In genomic region chr6:90295854-90296345, GRCh38 we compare ENCODE assay signal across 9 cellular contexts. TPM values are rescaled to one million over a fixed set of nuclear protein-coding genes. Genes with fewer than 3 reads are reported as not detected.
DNase-seq lines count a peak whose midpoint lies in the region; ATAC-seq, FAIRE-seq and TF ChIP-seq lines count a peak whose summit lies in the region.
"Had no signal": no experiment of that assay in that cellular context is flagged by ENCODE, and none has a peak within 500 bp of the region (broad histone marks: within the 10 kb centered on the region; RNA-seq: fewer than 3 reads in every experiment).

No MANE protein-coding gene starts in this region.

- ATAC-seq in HG02970 (IDR thresholded peaks at IDR 0.05; ENCODE audit: low FRiP score, unreplicated experiment), result peak; percentile 30

- peak; percentile 34 for DNase-seq in GM06990 (ENCODE audit: extremely low read depth, insufficient read length)
- DNase-seq in NCI-H526 treated with DMSO at 0.1 percent for 48 hours (lab: John Stamatoyannopoulos, UW), result peak; percentile 20
- DNase-seq in activated CD8-positive, alpha-beta memory T cell treated with anti-CD3 and anti-CD28 coated beads, Interleukin-2, amount 50 U/mL, for 48 hours, result peak; percentile 81
- peak; percentile 73 for DNase-seq in endothelial cell of umbilical vein (ENCODE audit: low read depth, low spot score)
- peak; percentile 86 for DNase-seq in mesendoderm
- peak; percentile 38 to 39 for DNase-seq in stimulated activated CD8-positive, alpha-beta memory T cell treated with anti-CD3 and anti-CD28 coated beads, Interleukin-15, amount 100 ng/mL, for 4 hours (ENCODE audit: low read depth in 2 of 2)
- no peak for DNase-seq in GM19240 (ENCODE audit: insufficient read length, low spot score)

- WGBS in mesendoderm (ENCODE audit: extremely low coverage, insufficient coverage, low lambda C conversion rate), result no CpG with 5 or more reads among the region's 59 CpGs

- no peak overlapping the region for H2BK15ac ChIP-seq in mesendoderm (replicated peaks; ENCODE audit: low read depth)

- no peak overlapping the region for H2BK120ac ChIP-seq in mesendoderm (ENCODE audit: low read depth, low read length)

- peak overlapping the region; percentile 58 for H3K4me3 ChIP-seq in GM06990 (replicated peaks; ENCODE audit: low read depth, low read length)
- H3K4me3 ChIP-seq in endothelial cell of umbilical vein (replicated peaks in 1 of 3; ENCODE audit: insufficient read depth in 1 of 3, low read depth in 1 of 3, low read length in 3 of 3), result peak overlapping the region; percentile 34 to 83 (median 57)
- peak overlapping the region; percentile 51 for H3K4me3 ChIP-seq in mesendoderm (ENCODE audit: low read length)

- H4K8ac ChIP-seq in mesendoderm (ENCODE audit: low read depth, low read length), result no peak overlapping the region

- H3K9me3 ChIP-seq in endothelial cell of umbilical vein (replicated peaks; ENCODE audit: control insufficient read depth, insufficient read depth, low read length), result no peaks in the 10 kb centered on the region

- peaks cover 4% of the 10 kb centered on the region for H3K27me3 ChIP-seq in GM06990 (replicated peaks; ENCODE audit: control insufficient read depth, insufficient read depth, low read length)
- peaks cover 12 to 37% of the 10 kb centered on the region in 2 experiments for H3K27me3 ChIP-seq in endothelial cell of umbilical vein (ENCODE audit: control insufficient read depth in 2 of 2, insufficient read depth in 2 of 2, low read length in 2 of 2)
- H3K27me3 ChIP-seq in mesendoderm (ENCODE audit: insufficient read depth, low read length, poor library complexity), result peaks cover 10% of the 10 kb centered on the region

- H3K36me3 ChIP-seq in GM06990 (ENCODE audit: control insufficient read depth, insufficient read depth, low read length) (no peaks in the 10 kb centered on the region), endothelial cell of umbilical vein (ENCODE audit: control insufficient read depth in 2 of 2, extremely low read depth in 1 of 2, insufficient read depth in 2 of 2, low read length in 2 of 2) (no peaks in the 10 kb centered on the region), mesendoderm (ENCODE audit: control insufficient read depth, insufficient read depth, low read length) (no peaks in the 10 kb centered on the region)

- dilution Hi-C loops in endothelial cell of umbilical vein (cut with MboI; ENCODE audit: extremely low pct_ligation_motif_present, low sequenced_read_pairs), result no loop called here

- H2BK5ac ChIP-seq in mesendoderm (ENCODE audit: low read length), result no peak overlapping the region

- FAIRE-seq in endothelial cell of umbilical vein (lab: Jason Lieb, UNC), result peak; percentile 74
- FAIRE-seq: islet of Langerhans had no signal

- no peak overlapping the region for H3K23ac ChIP-seq in mesendoderm (ENCODE audit: low read length)

- peak overlapping the region; percentile 85 for H2AFZ ChIP-seq in endothelial cell of umbilical vein (ENCODE audit: low read depth, low read length)

- peak overlapping the region; percentile 71 for H3K4ac ChIP-seq in mesendoderm (ENCODE audit: low read depth, low read length)

- no peaks in the 10 kb centered on the region for H3K79me2 ChIP-seq in endothelial cell of umbilical vein (ENCODE audit: control insufficient read depth, insufficient read depth, low read length)
- H3K79me2 ChIP-seq in mesendoderm (ENCODE audit: control insufficient read depth, insufficient read depth, low read length), result no peaks in the 10 kb centered on the region

- no peaks in the 10 kb centered on the region for H3K79me1 ChIP-seq in mesendoderm (ENCODE audit: low read length)

- CTCF ChIA-PET in endothelial cell of umbilical vein (lab: Charles Lee), result interaction anchor here (0.6 to 4.2 kb wide), 8 partner anchors 11 to 467 kb away, joined by 3 to 27 read pairs (median 6); partner anchors contain the start of gene CASP8AP2

- no peak overlapping the region for H2AK5ac ChIP-seq in mesendoderm (ENCODE audit: low read length)

- TF ChIP-seq CTCF in GM06990 (IDR thresholded peaks at IDR 0.05; ENCODE audit: insufficient read depth, low read length, poor library complexity, severe bottlenecking) (no peak), endothelial cell of umbilical vein (IDR thresholded peaks at IDR 0.05; ENCODE audit: extremely low read depth in 1 of 2, insufficient read depth in 1 of 2, low read depth in 1 of 2, low read length in 2 of 2) (peak in 1 of 2 donors; percentile 2)

- no peak for TF ChIP-seq POLR2A in endothelial cell of umbilical vein (IDR thresholded peaks at IDR 0.05; ENCODE audit: low read depth, low read length)

- POLR2A ChIA-PET in endothelial cell of umbilical vein (lab: Charles Lee), result interaction anchor here (0.8 kb wide), 1 partner anchor 10 kb away, joined by 3 read pairs; no protein-coding TSS in a partner anchor

- intact Hi-C loops in endothelial cell of umbilical vein (cut with micrococcal nuclease), result loop anchor here (1.0 to 2.0 kb wide), 7 partner anchors 11 to 355 kb away; no protein-coding TSS in a partner anchor

- H3K18ac ChIP-seq in mesendoderm (ENCODE audit: low read length), result peak overlapping the region; percentile 69

- H3K9ac ChIP-seq in endothelial cell of umbilical vein (replicated peaks; ENCODE audit: extremely low read depth, insufficient read depth, low read length) (peak overlapping the region; percentile 10), mesendoderm (ENCODE audit: low read length) (peak overlapping the region; percentile 66)

- H4K5ac ChIP-seq in mesendoderm (ENCODE audit: low read length), result no peak overlapping the region

- BruUV-seq in endothelial cell of umbilical vein (replicated peaks; lab: Mats Ljungman, UMichigan), result no TSS peak

- no peaks in the 10 kb centered on the region for H4K20me1 ChIP-seq in endothelial cell of umbilical vein (replicated peaks; ENCODE audit: control insufficient read depth, extremely low read depth, insufficient read depth, low read length)

- no peak overlapping the region for H3K27ac ChIP-seq in endothelial cell of umbilical vein (ENCODE audit: insufficient read depth, low read depth, low read length)
- H3K27ac ChIP-seq in mesendoderm (ENCODE audit: low read depth, low read length), result no peak overlapping the region

- H3K9me1 ChIP-seq in endothelial cell of umbilical vein (replicated peaks; ENCODE audit: control insufficient read depth, extremely low read depth, insufficient read depth, low read length), result no peaks in the 10 kb centered on the region

- H3K4me2 ChIP-seq in endothelial cell of umbilical vein (ENCODE audit: insufficient read depth, low read length), result peak overlapping the region; percentile 55
- H3K4me2 ChIP-seq in mesendoderm (ENCODE audit: low read length), result peak overlapping the region; percentile 97

- peak overlapping the region; percentile 82 for H3K56ac ChIP-seq in mesendoderm (ENCODE audit: low read length)

- peaks cover 8% of the 10 kb centered on the region for H3K4me1 ChIP-seq in endothelial cell of umbilical vein (ENCODE audit: control insufficient read depth, extremely low read depth, insufficient read depth, low read length)
- no peaks in the 10 kb centered on the region for H3K4me1 ChIP-seq in mesendoderm (ENCODE audit: control insufficient read depth, low read depth, low read length)

TF ChIP-seq in endothelial cell of umbilical vein, 7 proteins besides CTCF, POLR2A, EP300 and RAD21:
- no peak for TF ChIP-seq MYC (IDR thresholded peaks at IDR 0.05; ENCODE audit: low read depth, low read length)
- no peak for TF ChIP-seq JUN (IDR thresholded peaks at IDR 0.05; ENCODE audit: borderline replicate concordance, insufficient read depth, insufficient read length, low read depth)
- TF ChIP-seq POLR2AphosphoS5 (IDR thresholded peaks at IDR 0.05; ENCODE audit: insufficient read depth, low read depth, low read length), result no peak

RNA-seq across cellular contexts. Expression of gene BACH2, which starts 0.7 kb away (rescaled TPM):
- 5.6 and 5.9 TPM in 2 replicates for total RNA-seq in endothelial cell of umbilical vein
- polyA plus RNA-seq in endothelial cell of umbilical vein, result 1.1 and 1.7 TPM in 2 replicates
- 1.4 and 1.8 TPM in 2 replicates for polyA plus RNA-seq in endothelial cell of umbilical vein (2011; cell fraction: cytosol; rRNA removed)
- polyA plus RNA-seq in endothelial cell of umbilical vein (2011; cell fraction: nucleus; rRNA removed), result 2.2 and 3.3 TPM in 2 replicates
- polyA plus RNA-seq in endothelial cell of umbilical vein (2012), result 1.2 and 1.7 TPM in 2 replicates
- 6.1 and 7.1 TPM in 2 replicates for polyA minus RNA-seq in endothelial cell of umbilical vein
- polyA minus RNA-seq in endothelial cell of umbilical vein (2011; cell fraction: cytosol; rRNA and poly(A)+ RNA removed), result not detected
- polyA minus RNA-seq in endothelial cell of umbilical vein (2011; cell fraction: nucleus; rRNA and poly(A)+ RNA removed), result 14.6 and 14.7 TPM in 2 replicates
- polyA plus RNA-seq in mesendoderm (2013, experiment 1 of 2), result 1.8 TPM
- 2.1 TPM for polyA plus RNA-seq in mesendoderm (2013, experiment 2 of 2)
